In the genomic region with DNA sequence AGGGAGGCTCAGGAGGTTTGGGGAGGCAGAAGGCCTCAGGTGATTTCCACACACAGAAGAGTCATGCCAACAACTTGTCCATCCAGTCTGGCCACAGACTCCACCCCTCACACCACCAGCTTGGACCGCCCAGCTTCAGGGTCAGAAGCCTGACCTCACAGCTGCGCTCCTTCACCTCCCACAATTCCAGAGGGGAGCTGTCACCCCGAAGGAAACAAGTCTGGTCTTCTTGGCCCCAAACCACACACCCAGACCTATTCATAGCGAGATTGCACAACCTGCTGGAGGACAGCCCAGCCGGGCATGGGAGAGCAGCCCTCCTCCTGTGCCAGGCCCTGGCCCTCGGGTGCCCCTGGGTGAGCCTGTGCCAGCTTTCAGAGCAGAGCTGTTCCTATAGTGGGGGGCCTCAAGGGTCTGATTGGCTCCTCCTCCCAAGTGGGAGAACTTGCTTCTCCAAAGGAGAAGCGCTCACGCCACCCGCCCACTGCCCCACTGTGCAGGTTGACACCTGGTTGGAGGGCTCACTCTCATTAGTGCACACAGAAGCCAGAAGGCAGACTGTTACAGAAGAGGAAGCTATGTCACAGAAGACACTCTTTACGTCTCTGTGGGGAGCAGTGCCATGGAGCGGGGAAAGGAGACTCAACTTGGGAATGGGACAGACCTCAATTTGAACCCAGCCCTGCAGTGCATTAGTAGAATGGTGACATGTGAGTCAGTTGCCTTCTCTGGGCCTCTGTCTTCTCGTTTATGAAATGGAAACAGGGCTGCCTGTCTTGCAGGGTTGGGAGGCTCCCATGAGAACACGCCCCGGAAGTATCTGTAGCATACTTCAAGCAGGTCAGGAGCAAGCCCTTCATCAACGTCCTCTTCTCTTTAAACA, we compare ENCODE assay signal across 8 cellular contexts.
DNase-seq lines count a peak whose midpoint lies in the region; ATAC-seq, FAIRE-seq and TF ChIP-seq lines count a peak whose summit lies in the region.
"Had no signal": no experiment of that assay in that cellular context is flagged by ENCODE, and none has a peak within 500 bp of the region (broad histone marks: within the 10 kb centered on the region; RNA-seq: fewer than 3 reads in every experiment).

No MANE protein-coding gene starts in this region.

- H3K27ac ChIP-seq in left lung = peak overlapping the region; percentile 62 to 67

- no peak for TF ChIP-seq CTCF in left lung (IDR thresholded peaks at IDR 0.05)

- no peaks in the 10 kb centered on the region for H3K9me3 ChIP-seq in left lung

- H3K27me3 ChIP-seq in left lung = no peaks in the 10 kb centered on the region

- ATAC-seq in left lung (peak; percentile 92), GM18520 (IDR thresholded peaks at IDR 0.05; ENCODE audit: unreplicated experiment) (no peak)

- intact Hi-C loops in left lung (cut with DNase I) = no loop called here

- peaks cover 0 to 14% of the 10 kb centered on the region in 2 donors for H3K36me3 ChIP-seq in left lung

- peaks cover 22 to 35% of the 10 kb centered on the region in 2 donors for H3K4me1 ChIP-seq in left lung

- no peak for FAIRE-seq in urothelium cell line (lab: Jason Lieb, UNC)
- FAIRE-seq: endothelial cell of umbilical vein had no signal

- no peak overlapping the region for H3K4me3 ChIP-seq in left lung

- DNase-seq in Kasumi-1 (lab: John Stamatoyannopoulos, UW) (peak; percentile 70 to 83), T47D (ENCODE audit: low read depth in 1 of 2, low spot score in 1 of 2) (peak; percentile 24 to 89), left lung (peak; percentile 88 to 90), urothelium cell line (ENCODE audit: low spot score) (peak; percentile 33), occipital lobe (lab: John Stamatoyannopoulos, UW) (no peak)
- no peak for DNase-seq in activated CD4-positive, alpha-beta T cell treated with anti-CD3 and anti-CD28 coated beads, Interleukin-2, amount 50 U/mL, for 4 hours

- in situ Hi-C loops in T47D (cut with HindIII; ENCODE audit: low pct_unique_long_range_greater_than_20kb, low sequenced_read_pairs) = no loop called here

Comparison
In these comparisons a context has a peak if more than half of its experiments do, and no peak if none do; other contexts are left out.
1. DNase-seq: peak in Kasumi-1 (2 of 2), T47D (2 of 2), left lung (2 of 2) and urothelium cell line (single experiment); none in activated CD4-positive, alpha-beta T cell treated with anti-CD3 and anti-CD28 coated beads, Interleukin-2, amount 50 U/mL, for 4 hours (0 of 2) and occipital lobe (single experiment).